Comparison of ENCODE assay signal across 8 cellular contexts in the genomic region with DNA sequence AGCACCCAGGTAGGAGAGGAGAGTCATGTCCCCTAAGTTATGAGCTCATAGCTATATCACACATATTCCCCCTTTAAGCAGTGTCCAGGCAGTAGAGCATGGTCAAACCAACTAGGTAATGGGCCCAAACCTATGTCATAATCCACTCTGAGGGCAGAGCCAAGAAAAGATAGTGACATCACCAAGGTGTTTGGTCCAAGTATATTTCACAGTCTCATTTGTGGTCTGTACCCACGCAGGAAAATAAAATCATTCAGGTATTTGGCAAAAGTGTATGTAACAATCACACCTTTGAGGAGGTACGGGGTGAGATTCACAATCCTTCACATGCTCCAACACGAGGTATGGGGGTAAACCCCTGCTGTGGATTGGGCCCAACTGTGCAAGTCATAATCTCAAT.
"Had no signal": no experiment of that assay in that cellular context is flagged by ENCODE, and none has a peak within 500 bp of the region (broad histone marks: within the 10 kb centered on the region; RNA-seq: fewer than 3 reads in every experiment).

No MANE protein-coding gene starts in this region.

- FAIRE-seq: G401.6, GM12878, GM12891, GM12892, GM18507, GM19239 had no signal

- DNase-seq: GDM1, GF-D8 had no signal

- H3K4me3 ChIP-seq: GM12878 had no signal

- ATAC-seq: GM12878 had no signal
